In the genomic region with DNA sequence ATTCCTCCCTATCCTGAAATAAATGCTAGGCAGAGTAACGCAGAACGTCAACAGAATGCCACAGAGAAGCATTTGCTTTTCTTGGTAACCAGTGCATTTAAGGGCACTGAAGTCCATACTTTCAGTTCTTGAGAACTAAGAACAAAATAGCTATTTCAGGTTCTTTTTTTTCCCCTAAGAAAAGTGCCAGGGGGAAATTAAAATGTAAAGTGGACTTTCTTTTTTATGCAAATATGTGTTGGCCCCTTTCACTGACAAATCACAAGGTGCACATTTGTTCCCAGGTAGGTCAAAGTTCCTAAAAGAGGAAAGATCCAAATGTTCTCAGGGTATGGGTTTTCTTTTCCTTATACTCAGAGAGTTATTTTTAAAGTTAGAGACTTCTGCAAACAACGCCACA, we compare ENCODE assay signal across 20 cellular contexts.
"Had no signal": no experiment of that assay in that cellular context is flagged by ENCODE, and none has a peak within 500 bp of the region (broad histone marks: within the 10 kb centered on the region; RNA-seq: fewer than 3 reads in every experiment).

No MANE protein-coding gene starts in this region.

- H3K36me3 ChIP-seq: brain microvascular endothelial cell, lower lobe of right lung, neural progenitor cell, sigmoid colon, stomach, upper lobe of right lung had no signal

- H3K9me3 ChIP-seq: lower lobe of right lung, sigmoid colon, stomach, upper lobe of right lung had no signal

- H3K9ac ChIP-seq: neural progenitor cell had no signal

- H3K27me3 ChIP-seq: brain microvascular endothelial cell, neural progenitor cell, sigmoid colon, stomach, upper lobe of right lung had no signal

- ATAC-seq: activated naive CD4-positive, alpha-beta T cell treated with anti-CD3 and anti-CD28 coated beads, Interleukin-2, amount 50 U/mL, for 72 hours; activated T-helper 17 cell treated with anti-CD3 and anti-CD28 coated beads, Interleukin-2, amount 50 U/mL, for 72 hours; left lobe of liver; lower lobe of right lung; naive thymus-derived CD8-positive, alpha-beta T cell; stimulated activated memory B cell treated with anti-CD40 and anti-IgM and Interleukin-4, amounts not matched to agents 10 μg/mL and 1 μg/mL and 100 μg/mL, for 72 hours; upper lobe of right lung had no signal

- H3K4me3 ChIP-seq: lower lobe of right lung, neural progenitor cell, sigmoid colon, smooth muscle cell, stomach, upper lobe of right lung had no signal

- H3K27ac ChIP-seq: brain microvascular endothelial cell, lower lobe of right lung, neural progenitor cell, sigmoid colon, stomach, upper lobe of right lung had no signal

- H3K4me1 ChIP-seq: lower lobe of right lung, neural progenitor cell, stomach, upper lobe of right lung had no signal

- DNase-seq: activated T-cell treated with anti-CD3 and anti-CD28 coated beads, Interleukin-2, amount 50 U/mL, for 1 hour; aorta; brain microvascular endothelial cell; central memory CD4-positive, alpha-beta T cell; effector memory CD4-positive, alpha-beta T cell; kidney; lower lobe of right lung; naive thymus-derived CD8-positive, alpha-beta T cell; retina; sigmoid colon; stimulated activated CD4-positive, alpha-beta T cell treated with anti-CD3 and anti-CD28 coated beads, Interleukin-15, amount 100 ng/mL, for 24 hours; stomach; T-helper 1 cell; upper lobe of right lung had no signal
